8 cellular contexts compared by ENCODE assay signal in genomic region chr17:31313982-31314787, GRCh38. TPM values are rescaled to one million over a fixed set of nuclear protein-coding genes. Genes with fewer than 3 reads are reported as not detected.
A peak's percentile ranks its signal among the peaks of the same experiment; 100 is the strongest.
DNase-seq lines count a peak whose midpoint lies in the region; ATAC-seq, FAIRE-seq and TF ChIP-seq lines count a peak whose summit lies in the region.

Gene EVI2B, minus strand, starts transcription at chr17:31314054. Its CDS starts 8,445 bp downstream, at chr17:31305609.

- no peaks in the 10 kb centered on the region for H3K4me1 ChIP-seq in rectal smooth muscle tissue (ENCODE audit: control insufficient read depth, insufficient read depth, low read length)

- H3K27ac ChIP-seq in rectal smooth muscle tissue (ENCODE audit: low read depth, low read length) = no peak within 1 kb of the TSS

- peak within 1 kb of the TSS; percentile 19 for H3K4me3 ChIP-seq in rectal smooth muscle tissue (ENCODE audit: low read length)

- in situ Hi-C loops in GM13976 (cut with MboI; ENCODE audit: low sequenced_read_pairs, unreplicated experiment) = no loop called here

- H3K36me3 ChIP-seq in rectal smooth muscle tissue (ENCODE audit: control insufficient read depth, insufficient read depth, low read length) = no peaks in the 10 kb centered on the region

- no peaks in the 10 kb centered on the region for H3K27me3 Mint-ChIP-seq in activated CD8-positive, alpha-beta memory T cell treated with anti-CD3 and anti-CD28 coated beads, Interleukin-2, amount 10 ng/mL, durations not matched to agents 7 days and 5 days

- H3K4me3 Mint-ChIP-seq in activated CD8-positive, alpha-beta memory T cell treated with anti-CD3 and anti-CD28 coated beads, Interleukin-2, amount 10 ng/mL, durations not matched to agents 7 days and 5 days = peak within 1 kb of the TSS; percentile 82

- no peak for TF ChIP-seq CTCF in GM13976 (IDR thresholded peaks at IDR 0.05; ENCODE audit: borderline replicate concordance, control extremely low read depth, extremely low read depth, insufficient read depth, missing control alignments)

- H3K9me3 Mint-ChIP-seq in activated CD8-positive, alpha-beta memory T cell treated with anti-CD3 and anti-CD28 coated beads, Interleukin-2, amount 10 ng/mL, durations not matched to agents 7 days and 5 days (ENCODE audit: low read depth) = no peaks in the 10 kb centered on the region

- FAIRE-seq in colon (lab: Jason Lieb, UNC) = peak; percentile 88

- H3K27ac Mint-ChIP-seq in activated CD8-positive, alpha-beta memory T cell treated with anti-CD3 and anti-CD28 coated beads, Interleukin-2, amount 10 ng/mL, durations not matched to agents 7 days and 5 days = peak within 1 kb of the TSS; percentile 91

- H3K4me1 Mint-ChIP-seq in activated CD8-positive, alpha-beta memory T cell treated with anti-CD3 and anti-CD28 coated beads, Interleukin-2, amount 10 ng/mL, durations not matched to agents 7 days and 5 days = peaks cover 36% of the 10 kb centered on the region

- CTCF ChIA-PET in activated CD8-positive, alpha-beta memory T cell treated with anti-CD3 and anti-CD28 coated beads, Interleukin-2, amount 10 ng/mL, durations not matched to agents 7 days and 5 days (lab: Charles Lee) = interaction anchor here (0.6 kb wide), 1 partner anchor 195 kb away, joined by 3 read pairs; no protein-coding TSS in a partner anchor

- peaks cover 41% of the 10 kb centered on the region for H3K36me3 Mint-ChIP-seq in activated CD8-positive, alpha-beta memory T cell treated with anti-CD3 and anti-CD28 coated beads, Interleukin-2, amount 10 ng/mL, durations not matched to agents 7 days and 5 days

- DNase-seq in activated CD8-positive, alpha-beta memory T cell treated with anti-CD3 and anti-CD28 coated beads, Interleukin-2, amount 10 ng/mL, durations not matched to agents 7 days and 5 days = no peak
- DNase-seq in activated CD8-positive, alpha-beta memory T cell treated with anti-CD3 and anti-CD28 coated beads for 24 hours = no peak
- DNase-seq in NOMO-1 treated with dmso at 0.1 percent for 144 hours (lab: John Stamatoyannopoulos, UW; ENCODE audit: unreplicated experiment) (peak; percentile 86), GM13976 (ENCODE audit: low spot score) (no peak)
- DNase-seq in stimulated activated CD4-positive, alpha-beta T cell treated with anti-CD3 and anti-CD28 coated beads, Interleukin-4, amount 100 ng/mL, for 1 hour = no peak
- DNase-seq in stimulated activated naive CD4-positive, alpha-beta T cell treated with Interleukin-2 at 50 U/mL for 16 hours (lab: John Stamatoyannopoulos, UW) = no peak

- no peak within 1 kb of the TSS for H3K9ac ChIP-seq in rectal smooth muscle tissue (ENCODE audit: low read length)

- H3K27me3 ChIP-seq in rectal smooth muscle tissue (ENCODE audit: control insufficient read depth, insufficient read depth, low read length) = no peaks in the 10 kb centered on the region

- ATAC-seq in activated CD8-positive, alpha-beta memory T cell treated with anti-CD3 and anti-CD28 coated beads, Interleukin-2, amount 10 ng/mL, durations not matched to agents 7 days and 5 days = peak; percentile 58

RNA-seq across cellular contexts. Expression of gene EVI2B, which starts in this region (rescaled TPM):
- total RNA-seq in activated CD8-positive, alpha-beta memory T cell treated with anti-CD3 and anti-CD28 coated beads, Interleukin-2, amount 10 ng/mL, durations not matched to agents 7 days and 5 days = 10 to 100 TPM; 49.4 to 51.5 TPM
